1 cellular context compared by ENCODE assay signal in the genomic region with DNA sequence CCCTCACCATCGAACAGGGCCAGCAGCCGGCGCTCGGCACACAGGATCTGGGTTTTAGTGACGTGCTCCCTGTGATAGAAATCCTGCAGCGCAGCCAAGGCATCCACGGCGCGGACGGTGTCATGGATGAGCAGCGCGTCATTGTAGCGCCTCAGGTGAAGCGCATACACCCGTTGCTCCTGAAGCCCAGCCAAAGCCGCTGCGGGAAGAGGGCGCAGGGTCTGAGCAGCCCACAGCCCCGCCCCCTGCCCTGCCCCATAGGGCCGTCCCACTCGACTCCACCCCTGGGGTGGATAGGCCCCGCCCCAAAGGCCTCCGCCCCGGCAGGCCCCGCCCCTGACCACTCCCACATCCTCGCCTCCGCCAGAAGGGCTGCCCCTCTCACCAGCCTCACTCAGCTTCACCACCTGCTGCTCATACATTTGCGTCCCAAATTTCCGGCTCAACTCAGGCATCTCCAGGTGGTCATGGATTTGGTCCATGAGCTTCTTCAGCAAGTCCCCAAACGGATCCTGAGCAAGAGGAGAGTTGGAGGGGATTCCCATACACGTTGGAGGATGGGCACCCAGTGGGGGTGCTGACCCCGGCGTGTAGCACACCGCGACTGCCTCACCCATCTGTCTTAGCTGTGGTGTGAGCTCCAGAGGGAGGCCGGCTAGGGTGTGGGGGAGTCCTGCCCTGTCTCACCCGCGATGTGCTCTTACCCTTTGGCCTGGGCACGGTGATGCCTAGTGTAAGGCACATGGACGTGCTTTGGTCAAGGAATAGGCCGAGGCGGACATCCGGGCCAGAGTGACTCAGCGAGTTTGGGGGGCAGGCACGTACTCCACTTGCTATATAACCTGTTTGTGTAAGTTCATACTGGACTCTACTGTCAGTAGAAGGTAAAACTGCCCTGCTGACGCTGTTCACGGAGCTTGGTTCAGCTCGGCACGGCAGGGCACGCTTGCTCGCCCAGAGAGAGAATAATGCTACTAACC.
TF ChIP-seq lines count a peak whose summit lies in the region.

No MANE protein-coding gene starts in this region.

TF ChIP-seq in K562, 482 proteins besides CTCF, POLR2A, EP300 and RAD21 (continued from another document):
- TF ChIP-seq, protein P1, sequence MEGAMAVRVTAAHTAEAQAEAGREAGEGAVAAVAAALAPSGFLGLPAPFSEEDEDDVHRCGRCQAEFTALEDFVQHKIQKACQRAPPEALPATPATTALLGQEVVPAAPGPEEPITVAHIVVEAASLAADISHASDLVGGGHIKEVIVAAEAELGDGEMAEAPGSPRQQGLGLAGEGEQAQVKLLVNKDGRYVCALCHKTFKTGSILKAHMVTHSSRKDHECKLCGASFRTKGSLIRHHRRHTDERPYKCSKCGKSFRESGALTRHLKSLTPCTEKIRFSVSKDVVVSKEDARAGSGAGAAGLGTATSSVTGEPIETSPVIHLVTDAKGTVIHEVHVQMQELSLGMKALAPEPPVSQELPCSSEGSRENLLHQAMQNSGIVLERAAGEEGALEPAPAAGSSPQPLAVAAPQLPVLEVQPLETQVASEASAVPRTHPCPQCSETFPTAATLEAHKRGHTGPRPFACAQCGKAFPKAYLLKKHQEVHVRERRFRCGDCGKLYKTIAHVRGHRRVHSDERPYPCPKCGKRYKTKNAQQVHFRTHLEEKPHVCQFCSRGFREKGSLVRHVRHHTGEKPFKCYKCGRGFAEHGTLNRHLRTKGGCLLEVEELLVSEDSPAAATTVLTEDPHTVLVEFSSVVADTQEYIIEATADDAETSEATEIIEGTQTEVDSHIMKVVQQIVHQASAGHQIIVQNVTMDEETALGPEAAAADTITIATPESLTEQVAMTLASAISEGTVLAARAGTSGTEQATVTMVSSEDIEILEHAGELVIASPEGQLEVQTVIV (CRISPR knock-in tag; IDR thresholded peaks at IDR 0.05; ENCODE audit: borderline replicate concordance), result no peak
- TF ChIP-seq, protein P2, sequence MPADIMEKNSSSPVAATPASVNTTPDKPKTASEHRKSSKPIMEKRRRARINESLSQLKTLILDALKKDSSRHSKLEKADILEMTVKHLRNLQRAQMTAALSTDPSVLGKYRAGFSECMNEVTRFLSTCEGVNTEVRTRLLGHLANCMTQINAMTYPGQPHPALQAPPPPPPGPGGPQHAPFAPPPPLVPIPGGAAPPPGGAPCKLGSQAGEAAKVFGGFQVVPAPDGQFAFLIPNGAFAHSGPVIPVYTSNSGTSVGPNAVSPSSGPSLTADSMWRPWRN (IDR thresholded peaks at IDR 0.05; ENCODE audit: low read depth), result no peak
- TF ChIP-seq ZNF589 (CRISPR knock-in tag; IDR thresholded peaks at IDR 0.05; ENCODE audit: low read depth), result no peak
- TF ChIP-seq, protein P3, sequence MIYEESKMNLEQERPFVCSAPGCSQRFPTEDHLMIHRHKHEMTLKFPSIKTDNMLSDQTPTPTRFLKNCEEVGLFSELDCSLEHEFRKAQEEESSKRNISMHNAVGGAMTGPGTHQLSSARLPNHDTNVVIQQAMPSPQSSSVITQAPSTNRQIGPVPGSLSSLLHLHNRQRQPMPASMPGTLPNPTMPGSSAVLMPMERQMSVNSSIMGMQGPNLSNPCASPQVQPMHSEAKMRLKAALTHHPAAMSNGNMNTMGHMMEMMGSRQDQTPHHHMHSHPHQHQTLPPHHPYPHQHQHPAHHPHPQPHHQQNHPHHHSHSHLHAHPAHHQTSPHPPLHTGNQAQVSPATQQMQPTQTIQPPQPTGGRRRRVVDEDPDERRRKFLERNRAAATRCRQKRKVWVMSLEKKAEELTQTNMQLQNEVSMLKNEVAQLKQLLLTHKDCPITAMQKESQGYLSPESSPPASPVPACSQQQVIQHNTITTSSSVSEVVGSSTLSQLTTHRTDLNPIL (CRISPR knock-in tag; IDR thresholded peaks at IDR 0.05), result no peak
- TF ChIP-seq HEY1 (CRISPR knock-in tag; IDR thresholded peaks at IDR 0.05; ENCODE audit: borderline replicate concordance), result no peak
- no peak for TF ChIP-seq PPARD (CRISPR knock-in tag; IDR thresholded peaks at IDR 0.05)
